ENCODE assay signal across 1 cellular context in the genomic region with DNA sequence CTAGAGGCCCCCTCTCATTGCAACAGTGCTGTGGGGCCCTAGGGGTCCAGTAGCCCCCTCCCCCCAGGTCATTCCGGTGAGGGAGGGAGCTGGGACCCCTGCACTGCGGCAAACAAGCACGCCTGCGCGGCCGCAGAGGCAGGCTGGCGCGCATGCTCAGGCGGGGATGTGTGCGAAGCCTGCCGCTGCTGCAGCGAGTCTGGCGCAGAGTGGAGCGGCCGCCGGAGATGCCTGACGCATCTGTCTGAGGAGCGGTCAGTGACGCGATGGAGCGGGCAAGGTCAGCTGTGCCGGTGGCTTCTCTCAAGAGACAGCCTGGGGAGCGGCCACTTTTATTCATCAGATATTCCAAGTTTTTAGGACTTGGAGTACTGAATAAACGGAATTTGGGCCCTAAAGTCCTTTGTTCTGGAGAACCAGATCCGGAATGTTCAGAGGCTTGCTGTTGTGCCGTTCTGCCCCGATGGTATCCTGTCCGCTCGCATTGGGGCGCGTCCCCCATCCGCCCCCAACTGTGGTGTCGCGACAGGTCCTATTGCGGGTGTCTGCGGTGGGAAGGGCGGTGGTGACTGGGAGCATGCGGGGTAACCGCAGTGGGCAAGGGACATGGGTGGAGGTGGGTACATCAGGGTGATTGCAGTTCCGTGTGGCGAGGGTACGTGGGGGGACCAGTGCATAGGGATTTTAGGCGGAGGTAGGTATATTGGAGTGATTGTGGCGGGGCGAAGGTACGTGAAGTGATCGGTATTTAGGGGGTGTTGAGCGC.
TF ChIP-seq lines count a peak whose summit lies in the region.

TSS of gene SNRPN (plus strand) at position 205 of the 766 bp plus-strand sequence. CDS start 19,467 bp downstream, outside the sequence.
TSS of gene SNURF (plus strand) at position 205 of the 766 bp plus-strand sequence. CDS start at position 267, 62 bp downstream.

TF ChIP-seq in HepG2, 621 proteins besides CTCF, POLR2A, EP300 and RAD21 (continued from another document and continues in another):
- TF ChIP-seq, protein P1, sequence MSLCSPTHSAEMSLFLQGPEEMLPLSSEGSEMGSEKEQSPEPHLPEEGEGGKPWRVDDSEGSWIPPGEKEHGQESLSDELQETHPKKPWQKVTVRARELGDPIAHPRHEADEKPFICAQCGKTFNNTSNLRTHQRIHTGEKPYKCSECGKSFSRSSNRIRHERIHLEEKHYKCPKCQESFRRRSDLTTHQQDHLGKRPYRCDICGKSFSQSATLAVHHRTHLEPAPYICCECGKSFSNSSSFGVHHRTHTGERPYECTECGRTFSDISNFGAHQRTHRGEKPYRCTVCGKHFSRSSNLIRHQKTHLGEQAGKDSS (CRISPR knock-in tag; IDR thresholded peaks at IDR 0.05; ENCODE audit: borderline replicate concordance, low read depth): 0 out of 2 replicates have a peak, but pooled peaks have one; percentile 40
- no peak for TF ChIP-seq ZIK1 (CRISPR knock-in tag; IDR thresholded peaks at IDR 0.05; ENCODE audit: borderline replicate concordance, low read depth)
- no peak for TF ChIP-seq FLYWCH1 (CRISPR knock-in tag; IDR thresholded peaks at IDR 0.05)
- TF ChIP-seq HOXD1 (CRISPR knock-in tag; IDR thresholded peaks at IDR 0.05): no peak
- no peak; the same call in 1 of the 2 replicates for TF ChIP-seq EED (CRISPR knock-in tag; IDR thresholded peaks at IDR 0.05)
- no peak for TF ChIP-seq GPN1 (CRISPR knock-in tag; IDR thresholded peaks at IDR 0.05; ENCODE audit: borderline replicate concordance)
- no peak for TF ChIP-seq ZNF672 (CRISPR knock-in tag; IDR thresholded peaks at IDR 0.05)
- no peak for TF ChIP-seq KDM4B (CRISPR knock-in tag; IDR thresholded peaks at IDR 0.05)
- no peak for TF ChIP-seq SMARCC2 (IDR thresholded peaks at IDR 0.05)
- TF ChIP-seq ZMYM3 (CRISPR knock-in tag; IDR thresholded peaks at IDR 0.05): peak; percentile 31; the same call in 1 of the 2 replicates
- no peak for TF ChIP-seq KLF13 (CRISPR knock-in tag; IDR thresholded peaks at IDR 0.05)
- TF ChIP-seq KLF11 (CRISPR knock-in tag; IDR thresholded peaks at IDR 0.05): no peak
- TF ChIP-seq ZMYM4 (CRISPR knock-in tag; IDR thresholded peaks at IDR 0.05): peak; percentile 33; the same call in 1 of the 2 replicates
- no peak for TF ChIP-seq TRIM24 (CRISPR knock-in tag; IDR thresholded peaks at IDR 0.05)
- TF ChIP-seq CHD4 (IDR thresholded peaks at IDR 0.05; ENCODE audit: borderline replicate concordance, low read length): no peak
- TF ChIP-seq ZNF75D (CRISPR knock-in tag; IDR thresholded peaks at IDR 0.05; ENCODE audit: borderline replicate concordance): no peak
- no peak for TF ChIP-seq MIXL1 (CRISPR knock-in tag; IDR thresholded peaks at IDR 0.05)
- TF ChIP-seq CHCHD3 (CRISPR knock-in tag; IDR thresholded peaks at IDR 0.05): no peak
- 0 out of 2 replicates have a peak, but pooled peaks have one; percentile 20 for TF ChIP-seq ZNF772 (CRISPR knock-in tag; IDR thresholded peaks at IDR 0.05)
- no peak for TF ChIP-seq ZNF569 (CRISPR knock-in tag; IDR thresholded peaks at IDR 0.05; ENCODE audit: borderline replicate concordance)
- TF ChIP-seq BCL6 (CRISPR knock-in tag; IDR thresholded peaks at IDR 0.05): no peak
- TF ChIP-seq SMAD1 (CRISPR knock-in tag; IDR thresholded peaks at IDR 0.05; ENCODE audit: borderline replicate concordance, low read depth): no peak
- TF ChIP-seq, protein P2, sequence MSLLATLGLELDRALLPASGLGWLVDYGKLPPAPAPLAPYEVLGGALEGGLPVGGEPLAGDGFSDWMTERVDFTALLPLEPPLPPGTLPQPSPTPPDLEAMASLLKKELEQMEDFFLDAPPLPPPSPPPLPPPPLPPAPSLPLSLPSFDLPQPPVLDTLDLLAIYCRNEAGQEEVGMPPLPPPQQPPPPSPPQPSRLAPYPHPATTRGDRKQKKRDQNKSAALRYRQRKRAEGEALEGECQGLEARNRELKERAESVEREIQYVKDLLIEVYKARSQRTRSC (CRISPR knock-in tag; IDR thresholded peaks at IDR 0.05; ENCODE audit: low read depth): no peak
- TF ChIP-seq ADNP (CRISPR knock-in tag; IDR thresholded peaks at IDR 0.05): no peak
- no peak for TF ChIP-seq RCOR2 (CRISPR knock-in tag; IDR thresholded peaks at IDR 0.05)
- TF ChIP-seq NR2F1 (CRISPR knock-in tag; IDR thresholded peaks at IDR 0.05): no peak
- TF ChIP-seq ARNT2 (CRISPR knock-in tag; IDR thresholded peaks at IDR 0.05; ENCODE audit: low read depth): no peak
- TF ChIP-seq, protein P3, sequence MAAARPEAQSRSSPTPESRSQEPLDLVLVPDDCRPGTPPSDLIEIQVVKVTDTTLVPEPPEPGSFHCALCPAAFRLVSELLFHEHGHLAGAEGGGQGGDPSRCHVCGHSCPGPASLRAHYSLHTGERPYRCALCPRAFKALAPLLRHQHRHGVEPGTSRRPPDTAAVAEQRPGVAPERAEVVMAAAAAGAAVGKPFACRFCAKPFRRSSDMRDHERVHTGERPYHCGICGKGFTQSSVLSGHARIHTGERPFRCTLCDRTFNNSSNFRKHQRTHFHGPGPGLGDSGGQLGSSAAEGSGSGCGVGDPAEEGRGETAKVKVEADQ (CRISPR knock-in tag; IDR thresholded peaks at IDR 0.05; ENCODE audit: borderline replicate concordance): no peak
- TF ChIP-seq ZFAT (CRISPR knock-in tag; conservative IDR thresholded peaks at IDR 0.05): no peak
- TF ChIP-seq ZNF343 (CRISPR knock-in tag; IDR thresholded peaks at IDR 0.05): no peak
- TF ChIP-seq NR3C1 (CRISPR knock-in tag; IDR thresholded peaks at IDR 0.05): no peak
- no peak for TF ChIP-seq AGO1 (IDR thresholded peaks at IDR 0.05; ENCODE audit: low read depth, low read length, poor library complexity, severe bottlenecking)
- TF ChIP-seq RNF2 (conservative IDR thresholded peaks at IDR 0.05; ENCODE audit: low read depth): no peak
- TF ChIP-seq WIZ (CRISPR knock-in tag; IDR thresholded peaks at IDR 0.05): no peak
- peak; percentile 16 for TF ChIP-seq YY1 (IDR thresholded peaks at IDR 0.05; ENCODE audit: insufficient read depth, insufficient replicate concordance, low read depth, low read length)
- no peak for TF ChIP-seq TCF12 (IDR thresholded peaks at IDR 0.05)
- no peak for TF ChIP-seq TCF12 (CRISPR knock-in tag; IDR thresholded peaks at IDR 0.05)
- TF ChIP-seq TOPORS (CRISPR knock-in tag; IDR thresholded peaks at IDR 0.05): no peak; the same call in 1 of the 2 replicates
- no peak for TF ChIP-seq JDP2 (CRISPR knock-in tag; IDR thresholded peaks at IDR 0.05; ENCODE audit: borderline replicate concordance)
- TF ChIP-seq ZNF180 (CRISPR knock-in tag; IDR thresholded peaks at IDR 0.05; ENCODE audit: borderline replicate concordance, low read depth): no peak
- peak; percentile 58; the same call in 1 of the 2 replicates for TF ChIP-seq ATF3 (CRISPR knock-in tag; IDR thresholded peaks at IDR 0.05)
- TF ChIP-seq ZNF619 (CRISPR knock-in tag; IDR thresholded peaks at IDR 0.05): no peak
- TF ChIP-seq CSRNP1 (CRISPR knock-in tag; IDR thresholded peaks at IDR 0.05): no peak
- no peak for TF ChIP-seq SIN3B (IDR thresholded peaks at IDR 0.05; ENCODE audit: low read length)
- TF ChIP-seq RFXANK (CRISPR knock-in tag; IDR thresholded peaks at IDR 0.05): no peak
- TF ChIP-seq, protein P4, sequence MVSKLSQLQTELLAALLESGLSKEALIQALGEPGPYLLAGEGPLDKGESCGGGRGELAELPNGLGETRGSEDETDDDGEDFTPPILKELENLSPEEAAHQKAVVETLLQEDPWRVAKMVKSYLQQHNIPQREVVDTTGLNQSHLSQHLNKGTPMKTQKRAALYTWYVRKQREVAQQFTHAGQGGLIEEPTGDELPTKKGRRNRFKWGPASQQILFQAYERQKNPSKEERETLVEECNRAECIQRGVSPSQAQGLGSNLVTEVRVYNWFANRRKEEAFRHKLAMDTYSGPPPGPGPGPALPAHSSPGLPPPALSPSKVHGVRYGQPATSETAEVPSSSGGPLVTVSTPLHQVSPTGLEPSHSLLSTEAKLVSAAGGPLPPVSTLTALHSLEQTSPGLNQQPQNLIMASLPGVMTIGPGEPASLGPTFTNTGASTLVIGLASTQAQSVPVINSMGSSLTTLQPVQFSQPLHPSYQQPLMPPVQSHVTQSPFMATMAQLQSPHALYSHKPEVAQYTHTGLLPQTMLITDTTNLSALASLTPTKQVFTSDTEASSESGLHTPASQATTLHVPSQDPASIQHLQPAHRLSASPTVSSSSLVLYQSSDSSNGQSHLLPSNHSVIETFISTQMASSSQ (IDR thresholded peaks at IDR 0.05; ENCODE audit: low read depth): no peak
- TF ChIP-seq, protein P4 (CRISPR knock-in tag; IDR thresholded peaks at IDR 0.05; ENCODE audit: borderline replicate concordance): no peak
- no peak for TF ChIP-seq SNAPC2 (CRISPR knock-in tag; IDR thresholded peaks at IDR 0.05)
- TF ChIP-seq, protein P5, sequence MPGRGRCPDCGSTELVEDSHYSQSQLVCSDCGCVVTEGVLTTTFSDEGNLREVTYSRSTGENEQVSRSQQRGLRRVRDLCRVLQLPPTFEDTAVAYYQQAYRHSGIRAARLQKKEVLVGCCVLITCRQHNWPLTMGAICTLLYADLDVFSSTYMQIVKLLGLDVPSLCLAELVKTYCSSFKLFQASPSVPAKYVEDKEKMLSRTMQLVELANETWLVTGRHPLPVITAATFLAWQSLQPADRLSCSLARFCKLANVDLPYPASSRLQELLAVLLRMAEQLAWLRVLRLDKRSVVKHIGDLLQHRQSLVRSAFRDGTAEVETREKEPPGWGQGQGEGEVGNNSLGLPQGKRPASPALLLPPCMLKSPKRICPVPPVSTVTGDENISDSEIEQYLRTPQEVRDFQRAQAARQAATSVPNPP (CRISPR knock-in tag; IDR thresholded peaks at IDR 0.05): no peak
- 0 out of 2 replicates have a peak, but pooled peaks have one; percentile 54 for TF ChIP-seq TGIF2 (CRISPR knock-in tag; IDR thresholded peaks at IDR 0.05)
- no peak for TF ChIP-seq ZNF564 (CRISPR knock-in tag; IDR thresholded peaks at IDR 0.05)
- TF ChIP-seq, protein P6, sequence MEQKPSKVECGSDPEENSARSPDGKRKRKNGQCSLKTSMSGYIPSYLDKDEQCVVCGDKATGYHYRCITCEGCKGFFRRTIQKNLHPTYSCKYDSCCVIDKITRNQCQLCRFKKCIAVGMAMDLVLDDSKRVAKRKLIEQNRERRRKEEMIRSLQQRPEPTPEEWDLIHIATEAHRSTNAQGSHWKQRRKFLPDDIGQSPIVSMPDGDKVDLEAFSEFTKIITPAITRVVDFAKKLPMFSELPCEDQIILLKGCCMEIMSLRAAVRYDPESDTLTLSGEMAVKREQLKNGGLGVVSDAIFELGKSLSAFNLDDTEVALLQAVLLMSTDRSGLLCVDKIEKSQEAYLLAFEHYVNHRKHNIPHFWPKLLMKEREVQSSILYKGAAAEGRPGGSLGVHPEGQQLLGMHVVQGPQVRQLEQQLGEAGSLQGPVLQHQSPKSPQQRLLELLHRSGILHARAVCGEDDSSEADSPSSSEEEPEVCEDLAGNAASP (CRISPR knock-in tag; IDR thresholded peaks at IDR 0.05; ENCODE audit: borderline replicate concordance): no peak
- TF ChIP-seq TBX2 (CRISPR knock-in tag; IDR thresholded peaks at IDR 0.05; ENCODE audit: borderline replicate concordance): no peak; the same call in 1 of the 2 replicates
- TF ChIP-seq NR2F6 (IDR thresholded peaks at IDR 0.05): no peak
- no peak for TF ChIP-seq NR2F6 (CRISPR knock-in tag; IDR thresholded peaks at IDR 0.05)
- no peak for TF ChIP-seq NFIC (IDR thresholded peaks at IDR 0.05; ENCODE audit: low read length)
- no peak for TF ChIP-seq HMG20A (CRISPR knock-in tag; IDR thresholded peaks at IDR 0.05; ENCODE audit: borderline replicate concordance)
- no peak for TF ChIP-seq ZNF432 (CRISPR knock-in tag; IDR thresholded peaks at IDR 0.05; ENCODE audit: borderline replicate concordance)
- no peak for TF ChIP-seq NFE2 (CRISPR knock-in tag; IDR thresholded peaks at IDR 0.05)
- TF ChIP-seq SAP130 (CRISPR knock-in tag; IDR thresholded peaks at IDR 0.05; ENCODE audit: low read depth): peak; percentile 75
- TF ChIP-seq SETDB1 (CRISPR knock-in tag; IDR thresholded peaks at IDR 0.05; ENCODE audit: borderline replicate concordance): no peak
- TF ChIP-seq, protein P7, sequence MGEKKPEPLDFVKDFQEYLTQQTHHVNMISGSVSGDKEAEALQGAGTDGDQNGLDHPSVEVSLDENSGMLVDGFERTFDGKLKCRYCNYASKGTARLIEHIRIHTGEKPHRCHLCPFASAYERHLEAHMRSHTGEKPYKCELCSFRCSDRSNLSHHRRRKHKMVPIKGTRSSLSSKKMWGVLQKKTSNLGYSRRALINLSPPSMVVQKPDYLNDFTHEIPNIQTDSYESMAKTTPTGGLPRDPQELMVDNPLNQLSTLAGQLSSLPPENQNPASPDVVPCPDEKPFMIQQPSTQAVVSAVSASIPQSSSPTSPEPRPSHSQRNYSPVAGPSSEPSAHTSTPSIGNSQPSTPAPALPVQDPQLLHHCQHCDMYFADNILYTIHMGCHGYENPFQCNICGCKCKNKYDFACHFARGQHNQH (CRISPR knock-in tag; IDR thresholded peaks at IDR 0.05): 0 out of 2 replicates have a peak, but pooled peaks have one; percentile 37
- no peak for TF ChIP-seq LCORL (IDR thresholded peaks at IDR 0.05)
- TF ChIP-seq LCORL (CRISPR knock-in tag; IDR thresholded peaks at IDR 0.05): 0 out of 2 replicates have a peak, but pooled peaks have one; percentile 32
- no peak; the same call in 1 of the 2 replicates for TF ChIP-seq SPEN (CRISPR knock-in tag; IDR thresholded peaks at IDR 0.05; ENCODE audit: low read depth)
- TF ChIP-seq ZNF652 (CRISPR knock-in tag; IDR thresholded peaks at IDR 0.05; ENCODE audit: borderline replicate concordance, low read depth): no peak
